11 cellular contexts compared by ENCODE assay signal in the genomic region with DNA sequence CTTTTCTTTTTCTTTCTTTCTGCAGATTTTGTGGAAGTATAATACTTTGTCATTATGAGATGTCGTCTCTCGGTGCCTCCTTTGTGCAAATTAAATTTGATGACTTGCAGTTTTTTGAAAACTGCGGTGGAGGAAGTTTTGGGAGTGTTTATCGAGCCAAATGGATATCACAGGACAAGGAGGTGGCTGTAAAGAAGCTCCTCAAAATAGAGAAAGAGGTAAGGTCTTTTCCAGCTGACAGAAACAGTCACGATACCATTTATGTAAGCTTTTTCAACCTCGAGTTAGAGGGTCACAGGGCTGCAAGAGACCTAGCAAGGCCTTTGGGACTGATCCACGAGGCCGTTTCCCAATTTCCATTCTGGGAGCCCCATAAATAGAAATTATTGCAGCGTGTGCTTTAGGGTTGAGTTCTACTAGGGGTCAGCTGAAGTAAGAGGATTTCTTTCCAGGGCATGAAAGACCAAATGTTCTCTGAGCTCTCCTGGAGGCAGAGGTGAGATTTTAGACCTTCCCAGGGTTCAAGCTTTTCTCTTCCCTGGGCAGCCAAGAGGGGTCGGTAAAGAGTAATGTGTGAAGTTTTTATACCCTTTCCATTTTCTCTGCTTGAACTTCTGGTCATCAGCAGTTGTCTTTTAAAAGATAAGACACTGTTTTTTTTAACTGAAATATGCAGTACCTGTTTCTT. TPM values are rescaled to one million over a fixed set of nuclear protein-coding genes. Genes with fewer than 3 reads are reported as not detected.
A peak's percentile ranks its signal among the peaks of the same experiment; 100 is the strongest.
DNase-seq lines count a peak whose midpoint lies in the region; ATAC-seq and TF ChIP-seq lines count a peak whose summit lies in the region.
"Had no signal": no experiment of that assay in that cellular context is flagged by ENCODE, and none has a peak within 500 bp of the region (broad histone marks: within the 10 kb centered on the region; RNA-seq: fewer than 3 reads in every experiment).

No MANE protein-coding gene starts in this region.

- peaks cover 58% of the 10 kb centered on the region for H3K79me2 ChIP-seq in PC-3 (ENCODE audit: low read length)

- H3K27ac ChIP-seq in coronary artery (peak overlapping the region; percentile 80 to 84), right lobe of liver (peak overlapping the region in 1 of 3 donors; percentile 44), upper lobe of left lung (peak overlapping the region in 3 of 4 donors; percentile 8 to 67 (median 9)), PC-3 (ENCODE audit: low read length) (no peak overlapping the region)

- ATAC-seq in right lobe of liver (peak; percentile 5 to 52 (median 18)), upper lobe of left lung (ENCODE audit: low FRiP score in 2 of 2) (no peak), PC-3 (no peak)
- ATAC-seq: activated T-cell treated with anti-CD3 and anti-CD28 coated beads, Interleukin-2, amount 50 U/mL, for 4 hours had no signal

- TF ChIP-seq EP300 in Ishikawa (IDR thresholded peaks at IDR 0.05; ENCODE audit: borderline replicate concordance), result no peak
- no peak for TF ChIP-seq EP300 in upper lobe of left lung (IDR thresholded peaks at IDR 0.05)

- peak; percentile 24; the same call in 1 of the 2 replicates for TF ChIP-seq RAD21 in Ishikawa (IDR thresholded peaks at IDR 0.05; ENCODE audit: low read depth)

- DNase-seq in coronary artery (ENCODE audit: low spot score), result no peak
- no peak for DNase-seq in right lobe of liver
- DNase-seq in upper lobe of left lung, result no peak
- DNase-seq in NCI-H510A (lab: John Stamatoyannopoulos, UW), result no peak
- DNase-seq in PC-3, result no peak
- no peak for DNase-seq in Ammon's horn (ENCODE audit: low spot score)
- DNase-seq: activated T-cell treated with anti-CD3 and anti-CD28 coated beads, Interleukin-2, amount 50 U/mL, for 4 hours; mucosa of descending colon; NCI-H2081; stimulated activated CD4-positive, alpha-beta T cell treated with anti-CD3 and anti-CD28 coated beads, Interleukin-4, amount 100 ng/mL, for 4 hours had no signal

- intact Hi-C loops in right lobe of liver (cut with DNase I) (no loop called here), PC-3 (cut with micrococcal nuclease) (no loop called here)

- POLR2A ChIA-PET in PC-3 (lab: Charles Lee; ENCODE audit: unreplicated experiment), result no interaction called here

- H3K4me3 ChIP-seq in coronary artery (peak overlapping the region; percentile 48), right lobe of liver (no peak overlapping the region), upper lobe of left lung (no peak overlapping the region), PC-3 (ENCODE audit: low read length) (no peak overlapping the region)
- H3K4me3 ChIP-seq: mucosa of descending colon had no signal

- H3K36me3 ChIP-seq in right lobe of liver, result no peaks in the 10 kb centered on the region
- H3K36me3 ChIP-seq in upper lobe of left lung, result peaks cover 0 to 6% (median 0%) of the 10 kb centered on the region in 4 donors
- peaks cover 22% of the 10 kb centered on the region; the same call in 1 of the 2 replicates for H3K36me3 ChIP-seq in PC-3 (ENCODE audit: low read depth, low read length)

- no peak overlapping the region for H3K4me2 ChIP-seq in PC-3 (ENCODE audit: low read length)

- H3K27me3 ChIP-seq in right lobe of liver (no peaks in the 10 kb centered on the region), upper lobe of left lung (no peaks in the 10 kb centered on the region), PC-3 (ENCODE audit: low read length) (no peaks in the 10 kb centered on the region)

- WGBS in right lobe of liver (ENCODE audit: insufficient coverage, low coverage, low lambda C conversion rate, missing lambda C conversion rate), result 52% methylated on average over 8 of the region's 10 CpGs
- WGBS in upper lobe of left lung, 2 donors, result 69 to 76% methylated on average over 10 of the region's 10 CpGs

- no peak for TF ChIP-seq POLR2A in right lobe of liver (IDR thresholded peaks at IDR 0.05)
- TF ChIP-seq POLR2A in upper lobe of left lung (IDR thresholded peaks at IDR 0.05), result no peak

- H4K20me1 ChIP-seq in PC-3 (ENCODE audit: low read length), result no peaks in the 10 kb centered on the region

- no peak overlapping the region for H2AFZ ChIP-seq in PC-3 (ENCODE audit: low read length)

- TF ChIP-seq CTCF in coronary artery (IDR thresholded peaks at IDR 0.05) (no peak), right lobe of liver (IDR thresholded peaks at IDR 0.05) (peak in 3 of 4 donors; percentile 18 to 41 (median 20)), upper lobe of left lung (IDR thresholded peaks at IDR 0.05) (peak in 1 of 6 experiments; percentile 13), PC-3 (conservative IDR thresholded peaks at IDR 0.05; ENCODE audit: low read depth, low read length) (no peak; the same call in 1 of the 2 replicates)

- H3K9me3 ChIP-seq in right lobe of liver, result no peaks in the 10 kb centered on the region
- no peaks in the 10 kb centered on the region for H3K9me3 ChIP-seq in upper lobe of left lung
- H3K9me3 ChIP-seq in PC-3 (ENCODE audit: low read length), result no peaks in the 10 kb centered on the region
- H3K9me3 ChIP-seq: mucosa of descending colon had no signal

- CTCF ChIA-PET in PC-3 (lab: Charles Lee), result no interaction called here

- H3K4me1 ChIP-seq in right lobe of liver, result peaks cover 0 to 55% (median 9%) of the 10 kb centered on the region in 4 donors
- peaks cover 0 to 14% (median 8%) of the 10 kb centered on the region in 4 donors for H3K4me1 ChIP-seq in upper lobe of left lung
- peaks cover 26% of the 10 kb centered on the region for H3K4me1 ChIP-seq in PC-3 (ENCODE audit: insufficient read depth, low read length)

- H3K9me2 ChIP-seq in PC-3 (replicated peaks; ENCODE audit: low read length), result no peaks in the 10 kb centered on the region

- no TSS peak for BruUV-seq in PC-3 (replicated peaks; lab: Mats Ljungman, UMichigan)

- no peak overlapping the region for H3K9ac ChIP-seq in PC-3 (ENCODE audit: low read length)

- H3F3A ChIP-seq in PC-3 (ENCODE audit: low read length, unreplicated experiment), result no peaks in the 10 kb centered on the region

TF ChIP-seq in Ishikawa, 13 proteins besides CTCF, POLR2A, EP300 and RAD21:
- TF ChIP-seq, protein P1, sequence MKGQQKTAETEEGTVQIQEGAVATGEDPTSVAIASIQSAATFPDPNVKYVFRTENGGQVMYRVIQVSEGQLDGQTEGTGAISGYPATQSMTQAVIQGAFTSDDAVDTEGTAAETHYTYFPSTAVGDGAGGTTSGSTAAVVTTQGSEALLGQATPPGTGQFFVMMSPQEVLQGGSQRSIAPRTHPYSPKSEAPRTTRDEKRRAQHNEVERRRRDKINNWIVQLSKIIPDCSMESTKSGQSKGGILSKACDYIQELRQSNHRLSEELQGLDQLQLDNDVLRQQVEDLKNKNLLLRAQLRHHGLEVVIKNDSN (IDR thresholded peaks at IDR 0.05), result no peak
- TF ChIP-seq CREB1 (IDR thresholded peaks at IDR 0.05; ENCODE audit: low read depth) (no peak), TAF1 (IDR thresholded peaks at IDR 0.05; ENCODE audit: low read depth) (no peak), FOXM1 (IDR thresholded peaks at IDR 0.05; ENCODE audit: borderline replicate concordance, low read depth) (no peak), TCF12 (IDR thresholded peaks at IDR 0.05; ENCODE audit: low read depth) (no peak), YY1 (IDR thresholded peaks at IDR 0.05; ENCODE audit: low read depth) (no peak)

RNA-seq across cellular contexts. Expression of a gene that starts 15.5 kb away (rescaled TPM):
- total RNA-seq in right lobe of liver (10 to 100 TPM; 16.0 to 36.8 (median 22.0) TPM), upper lobe of left lung (10 to 100 TPM; 16.3 to 41.7 (median 34.7) TPM), PC-3 (2014; rRNA removed) (23.1 and 29.8 TPM in 2 replicates)

Comparison
In these comparisons a context has a peak if more than half of its experiments do, and no peak if none do; other contexts are left out.
1. CTCF ChIP-seq: peak in right lobe of liver (3 of 4); none in coronary artery (single experiment) and PC-3 (single experiment).
2. ATAC-seq: peak in right lobe of liver (4 of 4); none in upper lobe of left lung (0 of 2) and PC-3 (single experiment).